In the genomic region with DNA sequence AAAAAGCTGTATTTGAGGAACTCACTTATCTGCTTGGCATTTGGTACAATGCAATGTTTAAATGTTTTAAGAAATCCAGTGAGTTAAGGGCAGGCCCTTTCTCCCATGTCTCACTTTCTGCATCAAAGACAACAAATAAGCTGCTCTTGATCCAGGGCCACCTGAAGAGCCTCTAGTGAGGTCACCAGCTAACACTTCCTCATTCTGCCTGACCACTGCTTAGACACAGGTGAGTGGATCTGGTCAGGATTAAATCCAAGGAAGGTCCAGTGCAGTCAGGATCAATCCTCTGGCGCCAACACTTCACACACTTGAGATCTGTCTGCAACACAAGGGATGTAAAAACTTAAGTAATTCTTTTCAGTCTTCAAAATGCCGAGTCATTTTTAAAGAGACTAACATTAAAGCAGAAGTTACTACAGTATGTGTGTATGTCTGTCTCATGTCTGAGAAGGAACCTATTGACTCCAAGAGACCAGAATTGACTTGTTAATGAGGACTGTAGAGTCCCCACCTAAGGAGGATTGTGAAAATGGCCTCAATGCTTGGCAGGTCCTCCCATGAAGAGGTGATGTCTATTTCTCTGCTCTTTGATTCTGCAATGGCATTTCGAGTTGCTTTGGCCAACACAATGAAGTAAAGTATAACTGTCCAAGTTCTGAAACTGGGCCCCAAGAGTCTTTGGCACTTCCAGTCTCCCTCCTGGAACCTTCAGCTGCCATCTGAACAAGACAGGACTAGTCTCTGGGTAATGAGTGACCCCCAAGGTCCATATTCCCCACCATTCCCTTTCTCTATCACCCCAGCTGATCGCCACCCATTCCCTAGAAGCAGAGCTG, we compare ENCODE assay signal across 10 cellular contexts. TPM values are rescaled to one million over a fixed set of nuclear protein-coding genes. Genes with fewer than 3 reads are reported as not detected.
DNase-seq lines count a peak whose midpoint lies in the region; ATAC-seq and TF ChIP-seq lines count a peak whose summit lies in the region.
"Had no signal": no experiment of that assay in that cellular context is flagged by ENCODE, and none has a peak within 500 bp of the region (broad histone marks: within the 10 kb centered on the region; RNA-seq: fewer than 3 reads in every experiment).

No MANE protein-coding gene starts in this region.

- ATAC-seq in GM18867 (IDR thresholded peaks at IDR 0.05; ENCODE audit: unreplicated experiment) = peak; percentile 37
- peak; percentile 48 for ATAC-seq in HG02852 (IDR thresholded peaks at IDR 0.05; ENCODE audit: unreplicated experiment)
- no peak for ATAC-seq in gastrocnemius medialis
- no peak for ATAC-seq in HG03460 (IDR thresholded peaks at IDR 0.05; ENCODE audit: unreplicated experiment)
- ATAC-seq in GM21619 (IDR thresholded peaks at IDR 0.05; ENCODE audit: unreplicated experiment) = no peak

- no peak for TF ChIP-seq POLR2A in gastrocnemius medialis (IDR thresholded peaks at IDR 0.05)

- no peak overlapping the region for H3K4me3 ChIP-seq in ascending aorta
- H3K4me3 ChIP-seq in gastrocnemius medialis = no peak overlapping the region

- H3K4me1 ChIP-seq in ascending aorta = peaks cover 6 to 50% of the 10 kb centered on the region in 2 donors
- H3K4me1 ChIP-seq in gastrocnemius medialis = peaks cover 17 to 30% of the 10 kb centered on the region in 2 donors

- peak overlapping the region; percentile 78 to 79 for H3K27ac ChIP-seq in ascending aorta
- peak overlapping the region; percentile 30 to 66 (median 44) for H3K27ac ChIP-seq in gastrocnemius medialis

- no peak for TF ChIP-seq CTCF in ascending aorta (IDR thresholded peaks at IDR 0.05)
- TF ChIP-seq CTCF in gastrocnemius medialis (IDR thresholded peaks at IDR 0.05 in 4 of 5, conservative IDR thresholded peaks at IDR 0.05 in 1 of 5) = no peak

- H3K27me3 ChIP-seq in ascending aorta = no peaks in the 10 kb centered on the region
- H3K27me3 ChIP-seq in gastrocnemius medialis = no peaks in the 10 kb centered on the region

- H3K9me3 ChIP-seq in ascending aorta = no peaks in the 10 kb centered on the region
- no peaks in the 10 kb centered on the region for H3K9me3 ChIP-seq in gastrocnemius medialis

- no peak for DNase-seq in ascending aorta (ENCODE audit: low spot score in 2 of 2)
- no peak for DNase-seq in gastrocnemius medialis
- DNase-seq in glomerular visceral epithelial cell (ENCODE audit: extremely low spot score) = no peak
- no peak for DNase-seq in kidney glomerular epithelial cell (lab: John Stamatoyannopoulos, UW)
- DNase-seq: NCI-H1417; stimulated activated CD4-positive, alpha-beta T cell treated with anti-CD3 and anti-CD28 coated beads, Interleukin-1b, Interleukin-23, amount 100 ng/mL, for 48 hours had no signal

- in situ Hi-C loops in gastrocnemius medialis (cut with MboI; ENCODE audit: low sequenced_read_pairs in 4 of 4) = no loop called here

- intact Hi-C loops in ascending aorta (cut with DNase I) (loop anchor here (5.0 kb wide), 1 partner anchor 33 kb away; no protein-coding TSS in a partner anchor), gastrocnemius medialis (cut with DNase I; ENCODE audit: low total_unique reads) (no loop called here)

- H3K36me3 ChIP-seq in ascending aorta (peaks cover 0 to 5% of the 10 kb centered on the region in 2 donors), gastrocnemius medialis (no peaks in the 10 kb centered on the region)

RNA-seq across cellular contexts. Expression of a gene that starts 43.1 kb away (rescaled TPM):
- total RNA-seq in ascending aorta (38.5 TPM), gastrocnemius medialis (10 to 100 TPM in 1 of 4 donors, 1 to 10 TPM in 3; 2.8 to 12.0 (median 5.4) TPM)

Comparison
In these comparisons a context has a peak if more than half of its experiments do, and no peak if none do; other contexts are left out.
1. ATAC-seq: peak in GM18867 (single experiment) and HG02852 (single experiment); none in gastrocnemius medialis (0 of 2), HG03460 (single experiment) and GM21619 (single experiment).